9 cellular contexts compared by ENCODE assay signal in the genomic region with DNA sequence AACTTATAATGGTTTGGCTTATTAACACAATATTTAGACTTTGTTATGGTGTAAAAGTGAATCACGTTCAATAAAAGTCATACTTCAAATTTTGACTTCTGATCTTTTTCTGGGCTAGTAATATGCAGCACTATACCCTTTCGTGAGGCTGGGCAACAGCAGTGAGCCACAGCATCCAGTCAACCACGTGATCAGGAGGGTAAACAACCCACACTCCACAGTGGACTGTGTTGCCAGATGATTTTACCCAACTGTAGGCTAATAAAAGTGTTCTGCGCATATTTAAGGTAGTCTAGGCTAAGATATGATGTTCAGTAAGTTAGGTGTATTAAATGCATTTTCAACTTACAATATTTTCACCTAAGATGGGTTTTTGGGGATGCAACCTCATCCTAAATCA.
"Had no signal": no experiment of that assay in that cellular context is flagged by ENCODE, and none has a peak within 500 bp of the region (broad histone marks: within the 10 kb centered on the region; RNA-seq: fewer than 3 reads in every experiment).

No MANE protein-coding gene starts in this region.

- H3K36me3 ChIP-seq: HAP-1 had no signal

- H3K9ac ChIP-seq: GM23248 had no signal

- ATAC-seq: HCT116 had no signal

- H3K4me3 ChIP-seq: GM23248, HAP-1 had no signal

- H3K9me3 Mint-ChIP-seq: HFFc6 had no signal

- H3K9me3 ChIP-seq: HAP-1 had no signal

- H2AFZ ChIP-seq: GM23248 had no signal

- DNase-seq: GM23248, GOT3, H7, HFFc6, IMR-90, KBM-7 had no signal

- H3K27ac ChIP-seq: GM23248, HL-60 had no signal

- H3K4me3 Mint-ChIP-seq: HFFc6 had no signal

- H3K4me1 ChIP-seq: HAP-1 had no signal
